Comparison of ENCODE assay signal across 1 cellular context in the genomic region with DNA sequence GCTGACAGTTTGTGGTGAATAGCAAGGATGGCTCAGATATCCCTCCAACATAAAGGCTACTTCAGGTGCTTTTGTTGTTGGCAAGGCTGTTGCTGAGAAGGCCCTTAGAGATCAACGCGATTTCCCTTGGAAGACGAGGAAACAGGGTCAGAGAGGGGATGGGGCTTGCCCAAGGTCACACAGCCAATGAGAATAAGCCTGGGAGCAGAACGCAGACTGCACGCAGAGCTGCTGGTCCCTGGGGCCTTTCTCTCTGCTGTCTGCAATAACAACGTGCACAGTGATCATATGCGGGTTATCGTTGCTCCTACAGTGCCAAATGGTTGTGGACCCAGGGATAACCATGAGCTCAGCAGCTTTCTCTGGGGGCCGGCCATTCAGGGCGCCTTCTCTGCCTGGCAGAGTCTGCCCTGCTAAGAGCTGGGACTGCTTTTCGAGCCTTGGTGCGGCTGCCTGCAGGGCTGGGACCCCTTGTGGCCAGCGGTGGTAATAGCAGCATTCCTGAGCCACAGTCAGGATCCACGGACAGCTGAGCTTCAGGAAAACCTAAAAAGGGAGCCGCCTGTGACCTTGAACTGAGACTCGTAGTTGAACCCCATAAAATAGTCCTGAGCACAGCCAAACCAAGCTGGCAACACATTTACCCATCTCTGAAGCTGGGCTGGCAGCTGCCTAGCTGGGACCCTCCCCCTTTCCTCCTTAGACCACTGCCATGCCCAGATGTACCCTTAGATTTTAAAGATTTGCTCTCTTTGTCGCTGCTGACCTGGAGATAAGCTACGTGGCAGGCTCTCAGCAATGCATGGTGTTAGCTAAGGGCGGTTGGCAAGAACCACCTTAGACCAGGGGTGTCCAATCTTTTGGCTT.
A peak's percentile ranks its signal among the peaks of the same experiment; 100 is the strongest.
TF ChIP-seq lines count a peak whose summit lies in the region.

No MANE protein-coding gene starts in this region.

TF ChIP-seq in H1, 55 proteins besides CTCF, POLR2A, EP300 and RAD21:
- TF ChIP-seq CHD2 (IDR thresholded peaks at IDR 0.05; ENCODE audit: low read length), result no peak
- TF ChIP-seq EZH2 (IDR thresholded peaks at IDR 0.05; ENCODE audit: low read depth, low read length, severe bottlenecking), result no peak
- no peak for TF ChIP-seq TAF7 (optimal IDR thresholded peaks at IDR 0.05; ENCODE audit: borderline replicate concordance, low read depth, low read length)
- TF ChIP-seq CEBPB (IDR thresholded peaks at IDR 0.05; ENCODE audit: low read depth, low read length), result no peak
- TF ChIP-seq SP4 (IDR thresholded peaks at IDR 0.05; ENCODE audit: low read length), result no peak
- TF ChIP-seq NRF1 (IDR thresholded peaks at IDR 0.05; ENCODE audit: low read depth, low read length), result no peak
- no peak for TF ChIP-seq PHF8 (conservative IDR thresholded peaks at IDR 0.05; ENCODE audit: low read depth, low read length)
- TF ChIP-seq TBP (IDR thresholded peaks at IDR 0.05; ENCODE audit: low read depth, low read length), result no peak
- TF ChIP-seq SUZ12 (IDR thresholded peaks at IDR 0.05; ENCODE audit: low read length), result no peak
- TF ChIP-seq SP1 (IDR thresholded peaks at IDR 0.05; ENCODE audit: low read depth, low read length), result no peak
- 0 out of 2 replicates have a peak, but pooled peaks have one; percentile 20 for TF ChIP-seq CREB1 (IDR thresholded peaks at IDR 0.05)
- TF ChIP-seq NANOG (IDR thresholded peaks at IDR 0.05; ENCODE audit: insufficient read depth, low read depth, low read length, poor library complexity, severe bottlenecking), result no peak
- no peak for TF ChIP-seq SAP30 (IDR thresholded peaks at IDR 0.05; ENCODE audit: insufficient read depth, insufficient replicate concordance, low read length)
- peak; percentile 97 for TF ChIP-seq TEAD4 (IDR thresholded peaks at IDR 0.05; ENCODE audit: low read depth, low read length)
- TF ChIP-seq SIX5 (IDR thresholded peaks at IDR 0.05; ENCODE audit: low read depth, low read length), result no peak
- TF ChIP-seq MAFK (IDR thresholded peaks at IDR 0.05; ENCODE audit: low read depth, low read length), result peak; percentile 42; the same call in 1 of the 2 replicates
- TF ChIP-seq KDM5A (IDR thresholded peaks at IDR 0.05; ENCODE audit: low read length), result no peak
- peak; percentile 38; the same call in 1 of the 2 replicates for TF ChIP-seq MAX (IDR thresholded peaks at IDR 0.05)
- TF ChIP-seq CTBP2 (IDR thresholded peaks at IDR 0.05; ENCODE audit: borderline replicate concordance, insufficient read depth, insufficient read length, low read length), result no peak
- TF ChIP-seq HDAC2 (IDR thresholded peaks at IDR 0.05; ENCODE audit: borderline replicate concordance in 1 of 2, low read depth in 2 of 2, low read length in 2 of 2), result no peak
- TF ChIP-seq, protein P1, sequence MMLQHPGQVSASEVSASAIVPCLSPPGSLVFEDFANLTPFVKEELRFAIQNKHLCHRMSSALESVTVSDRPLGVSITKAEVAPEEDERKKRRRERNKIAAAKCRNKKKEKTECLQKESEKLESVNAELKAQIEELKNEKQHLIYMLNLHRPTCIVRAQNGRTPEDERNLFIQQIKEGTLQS (IDR thresholded peaks at IDR 0.05; ENCODE audit: insufficient read depth, low read depth, low read length), result no peak
- no peak for TF ChIP-seq CHD7 (IDR thresholded peaks at IDR 0.05; ENCODE audit: insufficient replicate concordance, low read length)
- TF ChIP-seq CBX8 (IDR thresholded peaks at IDR 0.05; ENCODE audit: borderline replicate concordance, low read depth, low read length), result no peak
- no peak for TF ChIP-seq USF2 (IDR thresholded peaks at IDR 0.05; ENCODE audit: low read length)
- TF ChIP-seq POLR2AphosphoS5 (IDR thresholded peaks at IDR 0.05; ENCODE audit: low read depth, low read length), result no peak
- TF ChIP-seq EGR1 (IDR thresholded peaks at IDR 0.05; ENCODE audit: borderline replicate concordance, low read depth, low read length), result no peak
- no peak for TF ChIP-seq RNF2 (IDR thresholded peaks at IDR 0.05; ENCODE audit: borderline replicate concordance, low read depth, low read length, missing control alignments, poor library complexity, severe bottlenecking)
- no peak for TF ChIP-seq CBX5 (IDR thresholded peaks at IDR 0.05; ENCODE audit: low read depth, low read length)
- TF ChIP-seq BCL11A (IDR thresholded peaks at IDR 0.05; ENCODE audit: low read depth in 2 of 2, low read length in 2 of 2), result no peak
- peak; percentile 76 for TF ChIP-seq YY1 (IDR thresholded peaks at IDR 0.05; ENCODE audit: low read depth, low read length)
- TF ChIP-seq ATF2 (IDR thresholded peaks at IDR 0.05; ENCODE audit: low read length), result no peak
- peak; percentile 54; the same call in 1 of the 2 replicates for TF ChIP-seq GABPA (IDR thresholded peaks at IDR 0.05; ENCODE audit: borderline replicate concordance, insufficient read depth, low read length)
- no peak; the same call in 1 of the 2 replicates for TF ChIP-seq GTF2F1 (IDR thresholded peaks at IDR 0.05; ENCODE audit: borderline replicate concordance, low read depth, low read length)
- no peak for TF ChIP-seq CHD1 (IDR thresholded peaks at IDR 0.05; ENCODE audit: low read depth, low read length)
- TF ChIP-seq FOSL1 (IDR thresholded peaks at IDR 0.05; ENCODE audit: insufficient read depth, low read depth, low read length), result no peak
- peak; percentile 79; the same call in 1 of the 2 replicates for TF ChIP-seq KDM1A (IDR thresholded peaks at IDR 0.05; ENCODE audit: borderline replicate concordance, low read length)
- no peak for TF ChIP-seq JUN (IDR thresholded peaks at IDR 0.05; ENCODE audit: low read depth, low read length)
- no peak for TF ChIP-seq RBBP5 (IDR thresholded peaks at IDR 0.05; ENCODE audit: borderline replicate concordance, low read depth, low read length)
- no peak for TF ChIP-seq BRCA1 (IDR thresholded peaks at IDR 0.05; ENCODE audit: low read depth, low read length)
- TF ChIP-seq SRF (IDR thresholded peaks at IDR 0.05; ENCODE audit: low read depth, low read length), result no peak
- TF ChIP-seq TCF12 (IDR thresholded peaks at IDR 0.05; ENCODE audit: low read depth, low read length), result 0 out of 2 replicates have a peak, but pooled peaks have one; percentile 60
- no peak for TF ChIP-seq SIRT6 (IDR thresholded peaks at IDR 0.05; ENCODE audit: low read length)
- TF ChIP-seq TAF1 (IDR thresholded peaks at IDR 0.05; ENCODE audit: low read depth, low read length), result 0 out of 2 replicates have a peak, but pooled peaks have one; percentile 24
- no peak for TF ChIP-seq HDAC6 (IDR thresholded peaks at IDR 0.05; ENCODE audit: low read depth, low read length)
- no peak for TF ChIP-seq RFX5 (IDR thresholded peaks at IDR 0.05; ENCODE audit: borderline replicate concordance, low read depth, low read length)
- 0 out of 4 replicates have a peak, but pooled peaks of 1 of the 2 experiments have one; percentile 29 for TF ChIP-seq SIN3A (conservative IDR thresholded peaks at IDR 0.05 in 1 of 2, IDR thresholded peaks at IDR 0.05 in 1 of 2; ENCODE audit: low read depth in 1 of 2, low read length in 2 of 2)
- TF ChIP-seq SP2 (IDR thresholded peaks at IDR 0.05; ENCODE audit: low read length), result no peak
- TF ChIP-seq RXRA (IDR thresholded peaks at IDR 0.05; ENCODE audit: insufficient read depth, low read depth, low read length), result no peak
- TF ChIP-seq JUND (IDR thresholded peaks at IDR 0.05; ENCODE audit: low read length), result no peak
- TF ChIP-seq ASH2L (IDR thresholded peaks at IDR 0.05; ENCODE audit: low read length), result no peak
- TF ChIP-seq KDM4A (IDR thresholded peaks at IDR 0.05; ENCODE audit: low read depth, low read length, severe bottlenecking), result no peak
- TF ChIP-seq BACH1 (IDR thresholded peaks at IDR 0.05; ENCODE audit: low read length), result peak; percentile 44; the same call in 1 of the 2 replicates
- no peak for TF ChIP-seq POU5F1 (IDR thresholded peaks at IDR 0.05; ENCODE audit: low read depth, low read length)
- TF ChIP-seq ZNF274 (IDR thresholded peaks at IDR 0.05; ENCODE audit: borderline replicate concordance, extremely low read depth, low read length), result no peak
- TF ChIP-seq E2F6 (IDR thresholded peaks at IDR 0.05), result no peak
